In the genomic region with DNA sequence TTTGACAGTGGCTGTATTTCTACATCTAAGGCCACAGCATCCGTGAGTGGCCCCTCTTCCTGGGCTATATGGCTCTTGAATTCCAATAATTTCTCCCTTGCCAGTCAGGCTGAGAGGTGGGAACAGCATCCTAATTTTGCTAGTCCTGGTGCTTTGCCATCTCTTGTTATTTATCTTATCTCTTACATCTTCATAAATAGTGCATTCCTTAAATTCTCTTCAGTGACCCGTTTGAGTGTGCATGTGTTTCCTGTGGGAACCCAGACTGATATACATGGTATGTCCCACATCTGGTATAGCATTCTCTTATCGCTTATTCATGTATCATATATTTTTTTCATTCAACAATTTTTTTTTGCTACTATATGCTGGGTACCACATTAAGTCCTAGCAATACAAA, we compare ENCODE assay signal across 16 cellular contexts.
"Had no signal": no experiment of that assay in that cellular context is flagged by ENCODE, and none has a peak within 500 bp of the region (broad histone marks: within the 10 kb centered on the region; RNA-seq: fewer than 3 reads in every experiment).

No MANE protein-coding gene starts in this region.

- H3K27ac ChIP-seq: adrenal gland, body of pancreas, heart left ventricle, pancreas, testis had no signal

- H3K27me3 Mint-ChIP-seq: activated T-helper 17 cell treated with anti-CD3 and anti-CD28 coated beads, Interleukin-2, amount 50 U/mL, for 72 hours; dendritic cell treated with granulocyte-macrophage colony-stimulating factor and Interleukin-4, amounts not matched to agents 40 ng/mL and 50 ng/mL, for 4 days; stimulated activated naive CD8-positive, alpha-beta T cell treated with anti-CD3 and anti-CD28 coated beads, Interleukin-15, amount 100 ng/mL, for 72 hours had no signal

- H3K9me3 Mint-ChIP-seq: activated CD8-positive, alpha-beta T cell treated with anti-CD3 and anti-CD28 coated beads for 36 hours; activated T-helper 17 cell treated with anti-CD3 and anti-CD28 coated beads, Interleukin-2, amount 50 U/mL, for 72 hours; dendritic cell treated with granulocyte-macrophage colony-stimulating factor and Interleukin-4, amounts not matched to agents 40 ng/mL and 50 ng/mL, for 4 days had no signal

- H3K4me3 ChIP-seq: adrenal gland, body of pancreas, heart left ventricle, pancreas, testis had no signal

- H3K27me3 ChIP-seq: adrenal gland, body of pancreas, heart left ventricle, pancreas, testis had no signal

- H3K4me3 Mint-ChIP-seq: activated CD8-positive, alpha-beta T cell treated with anti-CD3 and anti-CD28 coated beads for 36 hours; activated T-helper 17 cell treated with anti-CD3 and anti-CD28 coated beads, Interleukin-2, amount 50 U/mL, for 72 hours; dendritic cell treated with granulocyte-macrophage colony-stimulating factor and Interleukin-4, amounts not matched to agents 40 ng/mL and 50 ng/mL, for 4 days; mesothelial cell of epicardium; stimulated activated naive CD8-positive, alpha-beta T cell treated with anti-CD3 and anti-CD28 coated beads, Interleukin-15, amount 100 ng/mL, for 72 hours had no signal

- ATAC-seq: activated CD8-positive, alpha-beta T cell treated with anti-CD3 and anti-CD28 coated beads for 36 hours; activated T-helper 17 cell treated with anti-CD3 and anti-CD28 coated beads, Interleukin-2, amount 50 U/mL, for 72 hours; body of pancreas; heart left ventricle; pancreas; stimulated activated naive CD8-positive, alpha-beta T cell treated with anti-CD3 and anti-CD28 coated beads, Interleukin-15, amount 100 ng/mL, for 72 hours had no signal

- DNase-seq: activated CD4-positive, alpha-beta T cell treated with anti-CD3 and anti-CD28 coated beads for 4 hours; activated CD8-positive, alpha-beta T cell treated with anti-CD3 and anti-CD28 coated beads for 36 hours; activated naive CD4-positive, alpha-beta T cell treated with anti-CD3 and anti-CD28 coated beads, Interleukin-2, amount 50 U/mL, for 16 hours; adrenal gland; body of pancreas; erythroblast; foreskin melanocyte; heart left ventricle; kidney glomerular epithelial cell; pancreas; stimulated activated CD4-positive, alpha-beta T cell treated with anti-CD3 and anti-CD28 coated beads, Interleukin-4, amount 100 ng/mL, for 1 hour; stimulated activated naive CD8-positive, alpha-beta T cell treated with anti-CD3 and anti-CD28 coated beads, Interleukin-15, amount 100 ng/mL, for 72 hours; testis had no signal

- H3K9me3 ChIP-seq: adrenal gland, body of pancreas, heart left ventricle, pancreas, testis had no signal

- H3K27ac Mint-ChIP-seq: activated CD8-positive, alpha-beta T cell treated with anti-CD3 and anti-CD28 coated beads for 36 hours; activated T-helper 17 cell treated with anti-CD3 and anti-CD28 coated beads, Interleukin-2, amount 50 U/mL, for 72 hours; dendritic cell treated with granulocyte-macrophage colony-stimulating factor and Interleukin-4, amounts not matched to agents 40 ng/mL and 50 ng/mL, for 4 days; mesothelial cell of epicardium had no signal

- H3K4me1 ChIP-seq: adrenal gland, body of pancreas, pancreas, testis had no signal
